In the genomic region with DNA sequence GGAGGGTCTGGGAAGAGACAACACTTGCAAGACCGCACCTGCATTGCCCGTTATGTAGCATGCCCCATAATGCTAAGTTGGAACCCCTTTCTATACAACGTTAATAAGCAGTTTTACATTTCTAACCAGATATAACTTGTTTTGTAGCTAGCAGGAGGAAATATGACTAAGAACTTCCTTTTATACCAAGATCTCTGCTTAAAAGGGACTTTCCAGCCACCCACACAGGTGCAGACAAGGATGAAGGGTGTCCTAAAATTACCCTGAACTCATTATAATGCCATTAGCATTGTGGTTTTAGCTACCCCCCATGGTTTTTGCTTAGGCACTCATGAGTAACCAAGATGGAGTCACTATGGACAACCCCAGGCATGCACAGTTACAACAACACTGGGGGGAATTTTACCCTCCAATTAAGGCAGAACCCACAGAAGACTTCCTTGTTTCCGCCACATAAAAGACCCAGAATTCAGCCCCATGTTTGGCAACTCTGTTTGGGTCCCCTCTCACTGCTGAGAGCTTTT, we compare ENCODE assay signal across 12 cellular contexts.
DNase-seq lines count a peak whose midpoint lies in the region; ATAC-seq, FAIRE-seq and TF ChIP-seq lines count a peak whose summit lies in the region.
"Had no signal": no experiment of that assay in that cellular context is flagged by ENCODE, and none has a peak within 500 bp of the region (broad histone marks: within the 10 kb centered on the region; RNA-seq: fewer than 3 reads in every experiment).

No MANE protein-coding gene starts in this region.

- DNase-seq in D721Med (ENCODE audit: insufficient read length, low spot score) (no peak), coronary artery (ENCODE audit: low spot score) (no peak), dermis blood vessel endothelial cell (no peak), foreskin fibroblast (no peak), hepatocyte (ENCODE audit: low spot score) (no peak)
- DNase-seq: NCI-H2171 treated with DMSO at 0.1 percent for 48 hours; stimulated activated CD4-positive, alpha-beta T cell treated with anti-CD3 and anti-CD28 coated beads, Interleukin-12 subunit alpha, Interleukin-12 subunit beta, amount 100 ng/mL, for 4 hours had no signal

- no peaks in the 10 kb centered on the region for H3K27me3 ChIP-seq in hepatocyte
- H3K27me3 ChIP-seq: BLaER1 treated with 17β-estradiol and CSF1 and Interleukin-3, amounts not matched to agents 10 nM and 100 nM; suprapubic skin had no signal

- no peaks in the 10 kb centered on the region for H3K27me3 Mint-ChIP-seq in IgD-negative memory B cell

- 89% methylated on average over 4 of the region's 4 CpGs for WGBS in hepatocyte (ENCODE audit: low lambda C conversion rate, missing lambda C conversion rate)

- peak; percentile 90 for FAIRE-seq in D721Med (lab: Jason Lieb, UNC)

- TF ChIP-seq CTCF in D721Med (IDR thresholded peaks at IDR 0.05; ENCODE audit: insufficient read depth, missing control alignments), result no peak
- TF ChIP-seq CTCF in coronary artery (IDR thresholded peaks at IDR 0.05), result no peak
- no peak for TF ChIP-seq CTCF in foreskin fibroblast (IDR thresholded peaks at IDR 0.05; ENCODE audit: low read depth, low read length)
- no peak for TF ChIP-seq CTCF in hepatocyte (IDR thresholded peaks at IDR 0.05; ENCODE audit: poor library complexity)

- no peaks in the 10 kb centered on the region for H3K4me1 ChIP-seq in hepatocyte (ENCODE audit: insufficient read depth)
- H3K4me1 ChIP-seq: suprapubic skin had no signal

- H3K36me3 ChIP-seq in hepatocyte (replicated peaks; ENCODE audit: insufficient read depth, low read depth), result no peaks in the 10 kb centered on the region
- H3K36me3 ChIP-seq: BLaER1 treated with 17β-estradiol and CSF1 and Interleukin-3, amounts not matched to agents 10 nM and 100 nM; suprapubic skin had no signal

- no peak overlapping the region for H3K4me2 ChIP-seq in hepatocyte

- H3K27ac Mint-ChIP-seq in IgD-negative memory B cell, result peak overlapping the region; percentile 17 to 95 (median 92)

- peak overlapping the region in 3 of 4 donors; percentile 50 to 87 (median 65) for H3K4me3 Mint-ChIP-seq in IgD-negative memory B cell

- H3K4me1 Mint-ChIP-seq in IgD-negative memory B cell, result peaks cover 11 to 30% (median 20%) of the 10 kb centered on the region in 3 donors

- H3K9me3 Mint-ChIP-seq in IgD-negative memory B cell, result peaks cover 2 to 9% (median 4%) of the 10 kb centered on the region in 3 donors

- H3K4me3 ChIP-seq in coronary artery (no peak overlapping the region), foreskin fibroblast (ENCODE audit: low read depth in 1 of 2, low read length in 2 of 2) (no peak overlapping the region), hepatocyte (no peak overlapping the region)
- H3K4me3 ChIP-seq: BLaER1 treated with 17β-estradiol and CSF1 and Interleukin-3, amounts not matched to agents 10 nM and 100 nM; suprapubic skin had no signal

- no peaks in the 10 kb centered on the region for H3K9me2 ChIP-seq in hepatocyte (replicated peaks; ENCODE audit: insufficient read depth)

- ATAC-seq in GM18907 (IDR thresholded peaks at IDR 0.05; ENCODE audit: unreplicated experiment) (peak; percentile 85), HG02678 (IDR thresholded peaks at IDR 0.05; ENCODE audit: unreplicated experiment) (peak; percentile 81)

- no peaks in the 10 kb centered on the region for H3K9me3 ChIP-seq in hepatocyte (ENCODE audit: low read depth)
- H3K9me3 ChIP-seq: suprapubic skin had no signal

- H3K79me2 ChIP-seq in hepatocyte, result no peaks in the 10 kb centered on the region

- H4K20me1 ChIP-seq in hepatocyte (ENCODE audit: insufficient read depth, poor library complexity, severe bottlenecking), result no peaks in the 10 kb centered on the region
- H4K20me1 ChIP-seq: BLaER1 treated with 17β-estradiol and CSF1 and Interleukin-3, amounts not matched to agents 10 nM and 100 nM had no signal

- H2AFZ ChIP-seq in hepatocyte, result no peak overlapping the region

- peaks cover 3% of the 10 kb centered on the region for H3K36me3 Mint-ChIP-seq in IgD-negative memory B cell

- no peak overlapping the region for H3K27ac ChIP-seq in coronary artery
- H3K27ac ChIP-seq in hepatocyte, result no peak overlapping the region
- H3K27ac ChIP-seq: BLaER1 treated with 17β-estradiol and CSF1 and Interleukin-3, amounts not matched to agents 10 nM and 100 nM; suprapubic skin had no signal
